In genomic region chr14:90642239-90642717, GRCh38 we compare ENCODE assay signal across 13 cellular contexts.
DNase-seq lines count a peak whose midpoint lies in the region; TF ChIP-seq lines count a peak whose summit lies in the region.
"Had no signal": no experiment of that assay in that cellular context is flagged by ENCODE, and none has a peak within 500 bp of the region (broad histone marks: within the 10 kb centered on the region; RNA-seq: fewer than 3 reads in every experiment).

No MANE protein-coding gene starts in this region.

- H3K9ac ChIP-seq in GM23248 = no peak overlapping the region

- H3K4me1 ChIP-seq in GM23248 (ENCODE audit: insufficient read depth) (peaks cover 8% of the 10 kb centered on the region; the same call in 1 of the 2 replicates), OCI-LY7 (ENCODE audit: insufficient read depth, low read length, poor library complexity, severe bottlenecking) (no peaks in the 10 kb centered on the region)

- H4K20me1 ChIP-seq in GM23248 (ENCODE audit: insufficient read depth) (no peaks in the 10 kb centered on the region), OCI-LY7 (ENCODE audit: insufficient read depth, low read length) (no peaks in the 10 kb centered on the region)

- H3K36me3 Mint-ChIP-seq in chondrocyte (ENCODE audit: low read depth) = peaks cover 10% of the 10 kb centered on the region
- peaks cover 9% of the 10 kb centered on the region for H3K36me3 Mint-ChIP-seq in progenitor cell of endocrine pancreas (ENCODE audit: insufficient read depth)
- H3K36me3 Mint-ChIP-seq: activated naive CD8-positive, alpha-beta T cell; natural killer cell treated with Interleukin-12 subunit alpha and Interleukin-12 subunit beta and Interleukin-15 and Interleukin-18, amount 100 ng/mL, for 72 hours had no signal

- H3K79me2 ChIP-seq in GM23248 (ENCODE audit: insufficient read depth) (no peaks in the 10 kb centered on the region), OCI-LY7 (ENCODE audit: insufficient read depth, low read depth, low read length) (no peaks in the 10 kb centered on the region)

- H3K27ac Mint-ChIP-seq in chondrocyte (ENCODE audit: unreplicated experiment) (peak overlapping the region; percentile 41), progenitor cell of endocrine pancreas (peak overlapping the region; percentile 79)
- H3K27ac Mint-ChIP-seq: activated naive CD8-positive, alpha-beta T cell; B cell; natural killer cell treated with Interleukin-12 subunit alpha and Interleukin-12 subunit beta and Interleukin-15 and Interleukin-18, amount 100 ng/mL, for 72 hours had no signal

- BruUV-seq in OCI-LY7 (replicated peaks; lab: Mats Ljungman, UMichigan) = no TSS peak

- H3K36me3 ChIP-seq in H7 (replicated peaks; ENCODE audit: control insufficient read depth, insufficient read depth, low read length) (no peaks in the 10 kb centered on the region), GM23248 (ENCODE audit: low read depth) (no peaks in the 10 kb centered on the region), OCI-LY7 (ENCODE audit: insufficient read depth, low read length) (no peaks in the 10 kb centered on the region)

- H3K27me3 Mint-ChIP-seq in chondrocyte (ENCODE audit: low read depth) = no peaks in the 10 kb centered on the region
- no peaks in the 10 kb centered on the region for H3K27me3 Mint-ChIP-seq in progenitor cell of endocrine pancreas
- H3K27me3 Mint-ChIP-seq: activated naive CD8-positive, alpha-beta T cell; B cell; natural killer cell treated with Interleukin-12 subunit alpha and Interleukin-12 subunit beta and Interleukin-15 and Interleukin-18, amount 100 ng/mL, for 72 hours had no signal

- in situ Hi-C loops in GM23248 (cut with MboI) = no loop called here

- WGBS in GM23248 (ENCODE audit: low coverage in 1 of 2, low lambda C conversion rate in 2 of 2, missing lambda C conversion rate in 2 of 2), 2 experiments = 32 to 40% methylated on average over 3 of the region's 3 CpGs

- H3K9me3 Mint-ChIP-seq in chondrocyte (ENCODE audit: low read depth) (no peaks in the 10 kb centered on the region), progenitor cell of endocrine pancreas (ENCODE audit: low read depth) (no peaks in the 10 kb centered on the region)
- H3K9me3 Mint-ChIP-seq: natural killer cell treated with Interleukin-12 subunit alpha and Interleukin-12 subunit beta and Interleukin-15 and Interleukin-18, amount 100 ng/mL, for 72 hours had no signal

- H3K9me3 ChIP-seq in GM23248 (ENCODE audit: low read depth) (no peaks in the 10 kb centered on the region), OCI-LY7 (ENCODE audit: low read length) (no peaks in the 10 kb centered on the region)

- TF ChIP-seq CTCF in chondrocyte (IDR thresholded peaks at IDR 0.05) (no peak), progenitor cell of endocrine pancreas (IDR thresholded peaks at IDR 0.05; ENCODE audit: unreplicated experiment) (no peak), RWPE1 (conservative IDR thresholded peaks at IDR 0.05; ENCODE audit: low read depth) (no peak), OCI-LY7 (conservative IDR thresholded peaks at IDR 0.05; ENCODE audit: low read length) (no peak)

- no peaks in the 10 kb centered on the region for H3F3A ChIP-seq in GM23248 (ENCODE audit: insufficient read depth)

- DNase-seq in H7 (peak; percentile 57), chondrocyte (ENCODE audit: low spot score) (no peak), iPS DF 19.7 (ENCODE audit: low read depth, low spot score) (peak; percentile 78), progenitor cell of endocrine pancreas (ENCODE audit: low spot score, unreplicated experiment) (no peak), GM23248 (no peak), RWPE1 (ENCODE audit: low spot score) (no peak), OCI-LY7 (ENCODE audit: low spot score) (no peak), NCI-H526 (lab: John Stamatoyannopoulos, UW) (no peak)
- DNase-seq: activated CD4-positive, alpha-beta T cell treated with anti-CD3 and anti-CD28 coated beads, Interleukin-2, amount 50 U/mL, for 4 hours; NCI-H2107 had no signal

- intact Hi-C loops in OCI-LY7 (cut with micrococcal nuclease; ENCODE audit: unreplicated experiment) = no loop called here

- no peak overlapping the region for H3K27ac ChIP-seq in GM23248
- no peak overlapping the region for H3K27ac ChIP-seq in RWPE1
- H3K27ac ChIP-seq in OCI-LY7 (ENCODE audit: low read depth, low read length, poor library complexity, severe bottlenecking) = no peak overlapping the region

- POLR2A ChIA-PET in RWPE1 (lab: Yijun Ruan, JAX; ENCODE audit: low non-redundant PET) = no interaction called here
- POLR2A ChIA-PET in OCI-LY7 (lab: Charles Lee) = interaction anchor here (0.7 to 1.2 kb wide), 2 partner anchors 14 to 24 kb away, joined by 3 to 4 read pairs; no protein-coding TSS in a partner anchor

- H3K27me3 ChIP-seq in H7 (ENCODE audit: control insufficient read depth, insufficient read depth, low read length) = no peaks in the 10 kb centered on the region
- H3K27me3 ChIP-seq in GM23248 (replicated peaks; ENCODE audit: insufficient read depth) = no peaks in the 10 kb centered on the region

- H3K4me3 Mint-ChIP-seq in chondrocyte (ENCODE audit: unreplicated experiment) = no peak overlapping the region
- H3K4me3 Mint-ChIP-seq in progenitor cell of endocrine pancreas (ENCODE audit: low read depth) = no peak overlapping the region
- H3K4me3 Mint-ChIP-seq: activated naive CD8-positive, alpha-beta T cell; B cell; natural killer cell treated with Interleukin-12 subunit alpha and Interleukin-12 subunit beta and Interleukin-15 and Interleukin-18, amount 100 ng/mL, for 72 hours had no signal

- H3K4me2 ChIP-seq in GM23248 (ENCODE audit: unreplicated experiment) (no peak overlapping the region), OCI-LY7 (ENCODE audit: low read length) (no peak overlapping the region)

- H3K9me2 ChIP-seq in GM23248 (ENCODE audit: insufficient read depth) = no peaks in the 10 kb centered on the region
- no peaks in the 10 kb centered on the region for H3K9me2 ChIP-seq in OCI-LY7 (ENCODE audit: insufficient read depth, low read length)

- H3K4me1 Mint-ChIP-seq in chondrocyte (ENCODE audit: low read depth) (peaks cover 32% of the 10 kb centered on the region), progenitor cell of endocrine pancreas (ENCODE audit: low read depth) (peaks cover 18% of the 10 kb centered on the region)
- H3K4me1 Mint-ChIP-seq: B cell had no signal

- H3K4me3 ChIP-seq in H7 (ENCODE audit: insufficient read depth, low read depth, low read length) (no peak overlapping the region), GM23248 (no peak overlapping the region), OCI-LY7 (ENCODE audit: low read depth, low read length, poor library complexity, severe bottlenecking) (no peak overlapping the region)

- no peak overlapping the region for H2AFZ ChIP-seq in GM23248
- H2AFZ ChIP-seq in OCI-LY7 (ENCODE audit: low read length) = no peak overlapping the region

- CTCF ChIA-PET in RWPE1 (lab: Yijun Ruan, JAX) = no interaction called here
- CTCF ChIA-PET in OCI-LY7 (lab: Charles Lee; ENCODE audit: unreplicated experiment) = no interaction called here

Comparison
In these comparisons a context has a peak if more than half of its experiments do, and no peak if none do; other contexts are left out.
1. DNase-seq: peak in H7 (single experiment) and iPS DF 19.7 (single experiment); none in chondrocyte (single experiment), progenitor cell of endocrine pancreas (single experiment), GM23248 (single experiment), RWPE1 (single experiment), OCI-LY7 (single experiment) and NCI-H526 (0 of 2).